13 cellular contexts compared by ENCODE assay signal in genomic region chr16:22683730-22684280, GRCh38.
"Had no signal": no experiment of that assay in that cellular context is flagged by ENCODE, and none has a peak within 500 bp of the region (broad histone marks: within the 10 kb centered on the region; RNA-seq: fewer than 3 reads in every experiment).

No MANE protein-coding gene starts in this region.

- H3K4me1 ChIP-seq: right lobe of liver had no signal

- H3K27me3 ChIP-seq: right lobe of liver had no signal

- DNase-seq: activated CD4-positive, alpha-beta T cell treated with anti-CD3 and anti-CD28 coated beads, Interleukin-2, amount 50 U/mL, for 4 hours; activated naive CD4-positive, alpha-beta T cell treated with anti-CD3 and anti-CD28 coated beads, Interleukin-2, amount 50 U/mL, for 16 hours; activated T-cell treated with anti-CD3 and anti-CD28 coated beads, Interleukin-2, amount 50 U/mL, for 1 hour; amniotic stem cell; effector memory CD8-positive, alpha-beta T cell; naive thymus-derived CD4-positive, alpha-beta T cell; nucleus accumbens; spleen; stimulated activated CD4-positive, alpha-beta T cell treated with anti-CD3 and anti-CD28 coated beads, Interleukin-1b, Interleukin-23, amount 100 ng/mL, for 48 hours; stimulated activated naive CD4-positive, alpha-beta T cell; T-helper 2 cell had no signal

- H3K4me3 ChIP-seq: right lobe of liver, spleen had no signal

- H3K27ac ChIP-seq: epithelial cell of prostate, right lobe of liver had no signal

- H3K36me3 ChIP-seq: right lobe of liver, spleen had no signal

- ATAC-seq: effector memory CD8-positive, alpha-beta T cell; naive thymus-derived CD4-positive, alpha-beta T cell had no signal
